16 cellular contexts compared by ENCODE assay signal in the genomic region with DNA sequence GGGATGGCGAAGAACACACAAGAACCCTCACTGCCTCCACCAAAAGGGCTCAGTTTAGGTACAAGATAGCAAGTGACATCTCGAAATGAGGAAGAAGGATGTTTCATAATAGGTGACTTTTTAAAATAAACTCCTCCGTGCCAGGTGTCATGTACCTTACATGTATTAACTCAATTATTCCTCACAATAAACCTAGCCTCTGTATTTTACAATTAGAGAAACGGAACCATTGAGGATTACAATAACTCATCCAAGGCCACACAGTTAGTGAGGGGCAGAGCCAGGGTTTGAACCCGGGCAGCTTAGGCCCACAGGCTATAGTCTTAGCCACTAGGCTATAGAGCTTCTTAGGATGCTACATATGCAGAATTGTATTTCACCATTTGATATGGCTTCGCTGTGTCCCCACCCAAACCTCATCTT. TPM values are rescaled to one million over a fixed set of nuclear protein-coding genes. Genes with fewer than 3 reads are reported as not detected.
DNase-seq lines count a peak whose midpoint lies in the region; ATAC-seq, FAIRE-seq and TF ChIP-seq lines count a peak whose summit lies in the region.
"Had no signal": no experiment of that assay in that cellular context is flagged by ENCODE, and none has a peak within 500 bp of the region (broad histone marks: within the 10 kb centered on the region; RNA-seq: fewer than 3 reads in every experiment).

No MANE protein-coding gene starts in this region.

- H4K20me1 ChIP-seq in H1 (replicated peaks in 1 of 2; ENCODE audit: control insufficient read depth in 1 of 2, insufficient read depth in 2 of 2, low read length in 2 of 2), result no peaks in the 10 kb centered on the region

- no peak for TF ChIP-seq RAD21 in H1 (IDR thresholded peaks at IDR 0.05 in 1 of 2, conservative IDR thresholded peaks at IDR 0.05 in 1 of 2; ENCODE audit: low read depth in 2 of 2, low read length in 2 of 2)

- DNase-seq in H1 (ENCODE audit: low read depth in 1 of 2, low spot score in 2 of 2) (peak in 1 of 2 experiments; percentile 52), neural crest cell (ENCODE audit: low read depth, low spot score) (no peak), SW 1271 (lab: John Stamatoyannopoulos, UW) (no peak), heart right ventricle (no peak)
- DNase-seq: activated CD8-positive, alpha-beta memory T cell treated with anti-CD3 and anti-CD28 coated beads for 24 hours; activated naive CD8-positive, alpha-beta T cell treated with anti-CD3 and anti-CD28 coated beads, Interleukin-2, amount 10 ng/mL, durations not matched to agents 7 days and 5 days; COR-L47; effector CD8-positive, alpha-beta T cell; NCI-H1417 treated with DMSO at 0.1 percent for 48 hours; stimulated activated CD4-positive, alpha-beta T cell treated with anti-CD3 and anti-CD28 coated beads, Interleukin-2, amount 100 ng/mL, for 48 hours; T-helper 17 cell had no signal

- H3K9ac ChIP-seq in ES-I3 (ENCODE audit: low read depth, low read length) (peak overlapping the region; percentile 75; the same call in 1 of the 2 replicates), HUES64 (ENCODE audit: low read depth, low read length) (no peak overlapping the region), H1 (replicated peaks in 1 of 4; ENCODE audit: extremely low read depth in 1 of 4, low read depth in 3 of 4, low read length in 3 of 4) (peak overlapping the region in 1 of 4 experiments; percentile 25; a peak in 1 of 7 replicates)

- H3K4ac ChIP-seq in H1 (replicated peaks; ENCODE audit: insufficient read length, low read depth, low read length), result no peak overlapping the region

- no peak overlapping the region for H2BK5ac ChIP-seq in H1 (ENCODE audit: low read depth, low read length)

- H3K23me2 ChIP-seq in H1 (ENCODE audit: low read depth, low read length), result peaks cover 3% of the 10 kb centered on the region; the same call in 1 of the 2 replicates

- no peak overlapping the region for H4K5ac ChIP-seq in H1 (ENCODE audit: insufficient read length, low read depth, low read length)

- peaks cover 0 to 1% of the 10 kb centered on the region in 2 experiments; a peak in 1 of 4 replicates for H3K79me2 ChIP-seq in H1 (ENCODE audit: control insufficient read depth in 1 of 2, insufficient read depth in 2 of 2, low read length in 2 of 2)

- H3K27me3 ChIP-seq in HUES64 (ENCODE audit: insufficient read depth, low read length) (peaks cover 35% of the 10 kb centered on the region), H1 (replicated peaks in 1 of 4; ENCODE audit: control insufficient read depth in 3 of 4, extremely low read depth in 1 of 4, insufficient read depth in 3 of 4, low read length in 3 of 4) (peaks cover 0 to 9% (median 8%) of the 10 kb centered on the region in 4 experiments; a peak in 4 of 7 replicates), heart right ventricle (peaks cover 3 to 82% (median 40%) of the 10 kb centered on the region in 7 donors)

- H3K79me1 ChIP-seq in H1 (ENCODE audit: low read depth, low read length), result no peaks in the 10 kb centered on the region

- no peak overlapping the region for H2BK12ac ChIP-seq in H1 (ENCODE audit: low read depth, low read length)

- H3K27me3 Mint-ChIP-seq in neural crest cell (ENCODE audit: low read depth), result peaks cover 62% of the 10 kb centered on the region

- H3K14ac ChIP-seq in H1 (ENCODE audit: insufficient read length), result no peak overlapping the region

- H2AK5ac ChIP-seq in H1 (ENCODE audit: low read depth, low read length), result no peak overlapping the region

- no peak for TF ChIP-seq CTCF in H1 (IDR thresholded peaks at IDR 0.05; ENCODE audit: control extremely low read depth in 1 of 3, insufficient read depth in 1 of 3, low read depth in 1 of 3, low read length in 3 of 3)
- no peak for TF ChIP-seq CTCF in neural crest cell (conservative IDR thresholded peaks at IDR 0.05)
- TF ChIP-seq CTCF in heart right ventricle (IDR thresholded peaks at IDR 0.05), result no peak

- POLR2A ChIA-PET in H1 (lab: Charles Lee; ENCODE audit: partially characterized antibody), result interaction anchor here (1.0 to 1.5 kb wide), 2 partner anchors 8 to 583 kb away, joined by 3 to 4 read pairs; no protein-coding TSS in a partner anchor

- intact Hi-C loops in heart right ventricle (cut with DNase I), result no loop called here

- H3K27ac ChIP-seq in HUES64 (ENCODE audit: low read depth, low read length) (no peak overlapping the region), H1 (ENCODE audit: low read depth, low read length) (no peak overlapping the region), heart right ventricle (no peak overlapping the region)

- CTCF ChIA-PET in H1 (lab: Charles Lee; ENCODE audit: partially characterized antibody), result interaction anchor here (0.8 to 2.3 kb wide), 5 partner anchors 11 to 41 kb away, joined by 3 to 18 read pairs (median 4); no protein-coding TSS in a partner anchor

- H3K9me3 Mint-ChIP-seq in neural crest cell, result no peaks in the 10 kb centered on the region
- H3K9me3 Mint-ChIP-seq: activated naive CD8-positive, alpha-beta T cell treated with anti-CD3 and anti-CD28 coated beads, Interleukin-2, amount 10 ng/mL, durations not matched to agents 7 days and 5 days; stimulated activated naive CD8-positive, alpha-beta T cell treated with anti-CD3 and anti-CD28 coated beads, Interleukin-15, Interleukin-2, amounts not matched to agents 100 ng/mL and 50 ng/mL, for 24 hours had no signal

- no peaks in the 10 kb centered on the region for H3K9me3 ChIP-seq in ES-I3 (ENCODE audit: control insufficient read depth, insufficient read depth, low read length)
- no peaks in the 10 kb centered on the region for H3K9me3 ChIP-seq in HUES64 (ENCODE audit: insufficient read depth, low read depth, low read length)
- H3K9me3 ChIP-seq in H1 (ENCODE audit: insufficient read depth in 2 of 2, low read depth in 1 of 2, low read length in 1 of 2), result no peaks in the 10 kb centered on the region
- no peaks in the 10 kb centered on the region for H3K9me3 ChIP-seq in heart right ventricle

- peak overlapping the region; percentile 78 to 88 for H3K4me2 ChIP-seq in H1 (ENCODE audit: insufficient read depth in 1 of 2, low read depth in 2 of 2, low read length in 2 of 2)

- no peaks in the 10 kb centered on the region for H3K36me3 Mint-ChIP-seq in neural crest cell (ENCODE audit: low read depth)
- H3K36me3 Mint-ChIP-seq: activated naive CD8-positive, alpha-beta T cell treated with anti-CD3 and anti-CD28 coated beads, Interleukin-2, amount 10 ng/mL, durations not matched to agents 7 days and 5 days had no signal

- TF ChIP-seq EP300 in H1 (IDR thresholded peaks at IDR 0.05; ENCODE audit: borderline replicate concordance in 1 of 2, low read depth in 2 of 2, low read length in 2 of 2), result no peak

- no peak overlapping the region for H4K91ac ChIP-seq in H1 (replicated peaks; ENCODE audit: insufficient read length, low read length)

- H3K18ac ChIP-seq in H1 (ENCODE audit: extremely low read depth, low read length), result no peak overlapping the region

- FAIRE-seq in H1 (lab: Jason Lieb, UNC), result peak; percentile 86

- peaks cover 10% of the 10 kb centered on the region for H3K4me1 ChIP-seq in ES-I3 (ENCODE audit: insufficient read depth, low read length)
- H3K4me1 ChIP-seq in HUES64 (ENCODE audit: insufficient read depth, low read length), result peaks cover 14% of the 10 kb centered on the region; the same call in 1 of the 2 replicates
- peaks cover 0 to 4% (median 2%) of the 10 kb centered on the region in 4 experiments; a peak in 2 of 7 replicates for H3K4me1 ChIP-seq in H1 (replicated peaks in 1 of 4; ENCODE audit: control insufficient read depth in 3 of 4, insufficient read depth in 4 of 4, low read length in 3 of 4)
- H3K4me1 ChIP-seq in heart right ventricle, result peaks cover 0 to 22% (median 4%) of the 10 kb centered on the region in 9 donors

- H4K8ac ChIP-seq in H1 (ENCODE audit: extremely low read depth, insufficient read depth, low read length), result no peak overlapping the region

- H2BK20ac ChIP-seq in H1 (ENCODE audit: low read length), result no peak overlapping the region

- no peak for ATAC-seq in HG03135 (IDR thresholded peaks at IDR 0.05; ENCODE audit: unreplicated experiment)
- no peak for ATAC-seq in HG03139 (IDR thresholded peaks at IDR 0.05; ENCODE audit: unreplicated experiment)
- ATAC-seq in heart right ventricle, result no peak
- ATAC-seq: T-helper 17 cell had no signal

- peak overlapping the region; percentile 36 for H3K4me3 Mint-ChIP-seq in neural crest cell
- H3K4me3 Mint-ChIP-seq: activated naive CD8-positive, alpha-beta T cell treated with anti-CD3 and anti-CD28 coated beads, Interleukin-2, amount 10 ng/mL, durations not matched to agents 7 days and 5 days; stimulated activated naive CD8-positive, alpha-beta T cell treated with anti-CD3 and anti-CD28 coated beads, Interleukin-15, Interleukin-2, amounts not matched to agents 100 ng/mL and 50 ng/mL, for 24 hours; T-helper 17 cell had no signal

- no peak overlapping the region for H2BK15ac ChIP-seq in H1 (ENCODE audit: low read length)

- H3K27ac Mint-ChIP-seq in neural crest cell (ENCODE audit: unreplicated experiment), result no peak overlapping the region
- H3K27ac Mint-ChIP-seq: activated naive CD8-positive, alpha-beta T cell treated with anti-CD3 and anti-CD28 coated beads, Interleukin-2, amount 10 ng/mL, durations not matched to agents 7 days and 5 days; stimulated activated naive CD8-positive, alpha-beta T cell treated with anti-CD3 and anti-CD28 coated beads, Interleukin-15, Interleukin-2, amounts not matched to agents 100 ng/mL and 50 ng/mL, for 24 hours; T-helper 17 cell had no signal

- WGBS in HUES64, result 57% methylated on average over 5 of the region's 6 CpGs
- 35% methylated on average over 6 of the region's 6 CpGs; no CpG with 5 or more reads in 1 of the 2 experiments for WGBS in H1 (ENCODE audit: extremely low coverage in 1 of 2, insufficient coverage in 1 of 2, insufficient read length in 1 of 2, insufficient replicate concordance in 2 of 2, low coverage in 1 of 2, low lambda C conversion rate in 2 of 2, missing lambda C conversion rate in 1 of 2), 2 experiments
- WGBS in heart right ventricle, 2 donors, result 43 to 54% methylated on average over 6 of the region's 6 CpGs

- H3K4me1 Mint-ChIP-seq in neural crest cell, result peaks cover 14% of the 10 kb centered on the region

- H3K56ac ChIP-seq in H1 (replicated peaks; ENCODE audit: insufficient read length, low read depth, low read length), result no peak overlapping the region

- no peak overlapping the region for H3K23ac ChIP-seq in H1 (ENCODE audit: insufficient read length)

- H3K36me3 ChIP-seq in ES-I3 (ENCODE audit: insufficient read depth, low read length) (no peaks in the 10 kb centered on the region), HUES64 (ENCODE audit: insufficient read depth, low read length) (no peaks in the 10 kb centered on the region), H1 (ENCODE audit: control insufficient read depth in 2 of 4, insufficient read depth in 4 of 4, low read length in 3 of 4) (no peaks in the 10 kb centered on the region), heart right ventricle (no peaks in the 10 kb centered on the region)

- 0 out of 2 replicates have a peak overlapping the region, but pooled peaks have one; percentile 81 for H2AFZ ChIP-seq in H1 (ENCODE audit: low read length)

- peak overlapping the region; percentile 63 for H3K4me3 ChIP-seq in HUES64 (ENCODE audit: low read length)
- peak overlapping the region; percentile 50 to 67 (median 56) for H3K4me3 ChIP-seq in H1 (ENCODE audit: extremely low read depth in 1 of 4, insufficient read depth in 2 of 4, low read depth in 3 of 4, low read length in 4 of 4)
- peak overlapping the region in 2 of 10 donors; percentile 50 to 52 for H3K4me3 ChIP-seq in heart right ventricle

- no peak for TF ChIP-seq POLR2A in H1 (IDR thresholded peaks at IDR 0.05; ENCODE audit: control extremely low read depth in 1 of 2, low read depth in 2 of 2, low read length in 2 of 2)

- no peak overlapping the region for H2BK120ac ChIP-seq in H1 (replicated peaks; ENCODE audit: low read depth, low read length)

RNA-seq across cellular contexts. Expression of a gene that starts 1.0 kb away (rescaled TPM):
- 4.3 TPM for polyA plus RNA-seq in HUES64 (2013, experiment 1 of 2)
- 4.6 TPM for polyA plus RNA-seq in HUES64 (2013, experiment 2 of 2)
- total RNA-seq in H1 (2021; fragmentation: NEBNext Ultra II Directional; extraction: Animal tissue kit (Norgen Biotek cat#: 25700)), result 3.0 TPM in 2 replicates
- 6.9 and 7.3 TPM in 2 replicates for polyA plus RNA-seq in H1 (2011; rRNA removed)
- 7.7 TPM for polyA plus RNA-seq in H1 (2011; cell fraction: cytosol; rRNA removed)
- polyA plus RNA-seq in H1 (2011; cell fraction: nucleus; rRNA removed), result 12.7 TPM
- polyA plus RNA-seq in H1 (2012, experiment 1 of 2), result 4.7 to 6.9 TPM (median 4.9 TPM) in 4 replicates
- polyA plus RNA-seq in H1 (2012, experiment 2 of 2), result 3.7 TPM
- polyA plus RNA-seq in H1 (2013, experiment 1 of 2), result 2.9 TPM
- 2.7 TPM for polyA plus RNA-seq in H1 (2013, experiment 2 of 2)
- polyA minus RNA-seq in H1 (2011; rRNA and poly(A)+ RNA removed), result 7.6 and 10.0 TPM in 2 replicates
- polyA minus RNA-seq in H1 (2011; cell fraction: cytosol; rRNA and poly(A)+ RNA removed), result 4.3 TPM
- polyA minus RNA-seq in H1 (2011; cell fraction: nucleus; rRNA and poly(A)+ RNA removed), result 5.8 TPM
- 0.21 and 0.66 TPM in 2 replicates for total RNA-seq in neural crest cell
- total RNA-seq in heart right ventricle, result 10 to 100 TPM in 2 of 10 donors, 1 to 10 TPM in 8; 2.7 to 13.8 (median 5.7) TPM
- polyA plus RNA-seq in heart right ventricle, result 1 to 10 TPM; 3.7 to 5.7 TPM
- total RNA-seq: activated naive CD8-positive, alpha-beta T cell treated with anti-CD3 and anti-CD28 coated beads, Interleukin-2, amount 10 ng/mL, durations not matched to agents 7 days and 5 days; T-helper 17 cell had no signal
